1 cellular context compared by ENCODE assay signal in the genomic region with DNA sequence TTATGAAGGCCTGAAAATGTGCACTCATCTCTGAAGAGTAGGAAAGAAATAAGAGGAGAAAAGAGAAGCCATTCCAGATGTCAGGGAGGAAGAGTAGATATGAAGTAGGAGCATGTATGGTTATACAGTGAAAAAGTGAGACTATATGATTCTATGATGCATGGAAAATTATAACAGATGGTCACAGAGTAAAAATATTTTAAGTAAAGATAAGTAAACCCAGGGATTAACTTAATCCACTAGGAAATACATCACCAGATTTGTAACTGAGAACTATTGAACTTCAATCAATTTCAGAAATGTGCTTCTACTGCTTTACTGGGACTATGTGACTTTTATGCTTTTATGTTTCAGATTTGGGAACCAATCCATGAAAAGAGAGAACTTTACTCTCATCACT.
TF ChIP-seq lines count a peak whose summit lies in the region.

A gene with protein sequence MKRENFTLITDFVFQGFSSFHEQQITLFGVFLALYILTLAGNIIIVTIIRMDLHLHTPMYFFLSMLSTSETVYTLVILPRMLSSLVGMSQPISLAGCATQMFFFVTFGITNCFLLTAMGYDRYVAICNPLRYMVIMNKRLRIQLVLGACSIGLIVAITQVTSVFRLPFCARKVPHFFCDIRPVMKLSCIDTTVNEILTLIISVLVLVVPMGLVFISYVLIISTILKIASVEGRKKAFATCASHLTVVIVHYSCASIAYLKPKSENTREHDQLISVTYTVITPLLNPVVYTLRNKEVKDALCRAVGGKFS (plus strand): TSS at position 301 of the 400 bp plus-strand sequence. CDS start 70 bp downstream, at position 371.

TF ChIP-seq in SK-N-SH treated with all-trans-retinoic acid at 6 μM for 48 hours, 23 proteins besides CTCF, POLR2A, EP300 and RAD21 (continued from another document):
- TF ChIP-seq, protein P1, sequence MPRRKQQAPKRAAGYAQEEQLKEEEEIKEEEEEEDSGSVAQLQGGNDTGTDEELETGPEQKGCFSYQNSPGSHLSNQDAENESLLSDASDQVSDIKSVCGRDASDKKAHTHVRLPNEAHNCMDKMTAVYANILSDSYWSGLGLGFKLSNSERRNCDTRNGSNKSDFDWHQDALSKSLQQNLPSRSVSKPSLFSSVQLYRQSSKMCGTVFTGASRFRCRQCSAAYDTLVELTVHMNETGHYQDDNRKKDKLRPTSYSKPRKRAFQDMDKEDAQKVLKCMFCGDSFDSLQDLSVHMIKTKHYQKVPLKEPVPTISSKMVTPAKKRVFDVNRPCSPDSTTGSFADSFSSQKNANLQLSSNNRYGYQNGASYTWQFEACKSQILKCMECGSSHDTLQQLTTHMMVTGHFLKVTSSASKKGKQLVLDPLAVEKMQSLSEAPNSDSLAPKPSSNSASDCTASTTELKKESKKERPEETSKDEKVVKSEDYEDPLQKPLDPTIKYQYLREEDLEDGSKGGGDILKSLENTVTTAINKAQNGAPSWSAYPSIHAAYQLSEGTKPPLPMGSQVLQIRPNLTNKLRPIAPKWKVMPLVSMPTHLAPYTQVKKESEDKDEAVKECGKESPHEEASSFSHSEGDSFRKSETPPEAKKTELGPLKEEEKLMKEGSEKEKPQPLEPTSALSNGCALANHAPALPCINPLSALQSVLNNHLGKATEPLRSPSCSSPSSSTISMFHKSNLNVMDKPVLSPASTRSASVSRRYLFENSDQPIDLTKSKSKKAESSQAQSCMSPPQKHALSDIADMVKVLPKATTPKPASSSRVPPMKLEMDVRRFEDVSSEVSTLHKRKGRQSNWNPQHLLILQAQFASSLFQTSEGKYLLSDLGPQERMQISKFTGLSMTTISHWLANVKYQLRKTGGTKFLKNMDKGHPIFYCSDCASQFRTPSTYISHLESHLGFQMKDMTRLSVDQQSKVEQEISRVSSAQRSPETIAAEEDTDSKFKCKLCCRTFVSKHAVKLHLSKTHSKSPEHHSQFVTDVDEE (CRISPR knock-in tag; IDR thresholded peaks at IDR 0.05), result no peak
- TF ChIP-seq CSDC2 (CRISPR knock-in tag; IDR thresholded peaks at IDR 0.05) (no peak), ARNTL (CRISPR knock-in tag; IDR thresholded peaks at IDR 0.05; ENCODE audit: borderline replicate concordance, low read depth) (no peak), TCF4 (CRISPR knock-in tag; IDR thresholded peaks at IDR 0.05; ENCODE audit: borderline replicate concordance) (no peak), SNAI2 (CRISPR knock-in tag; IDR thresholded peaks at IDR 0.05) (no peak), ISL1 (CRISPR knock-in tag; IDR thresholded peaks at IDR 0.05) (no peak), ZFP30 (CRISPR knock-in tag; IDR thresholded peaks at IDR 0.05) (no peak), GLIS3 (CRISPR knock-in tag; IDR thresholded peaks at IDR 0.05) (no peak), ZNF8 (CRISPR knock-in tag; IDR thresholded peaks at IDR 0.05) (no peak)
- TF ChIP-seq, protein P2, sequence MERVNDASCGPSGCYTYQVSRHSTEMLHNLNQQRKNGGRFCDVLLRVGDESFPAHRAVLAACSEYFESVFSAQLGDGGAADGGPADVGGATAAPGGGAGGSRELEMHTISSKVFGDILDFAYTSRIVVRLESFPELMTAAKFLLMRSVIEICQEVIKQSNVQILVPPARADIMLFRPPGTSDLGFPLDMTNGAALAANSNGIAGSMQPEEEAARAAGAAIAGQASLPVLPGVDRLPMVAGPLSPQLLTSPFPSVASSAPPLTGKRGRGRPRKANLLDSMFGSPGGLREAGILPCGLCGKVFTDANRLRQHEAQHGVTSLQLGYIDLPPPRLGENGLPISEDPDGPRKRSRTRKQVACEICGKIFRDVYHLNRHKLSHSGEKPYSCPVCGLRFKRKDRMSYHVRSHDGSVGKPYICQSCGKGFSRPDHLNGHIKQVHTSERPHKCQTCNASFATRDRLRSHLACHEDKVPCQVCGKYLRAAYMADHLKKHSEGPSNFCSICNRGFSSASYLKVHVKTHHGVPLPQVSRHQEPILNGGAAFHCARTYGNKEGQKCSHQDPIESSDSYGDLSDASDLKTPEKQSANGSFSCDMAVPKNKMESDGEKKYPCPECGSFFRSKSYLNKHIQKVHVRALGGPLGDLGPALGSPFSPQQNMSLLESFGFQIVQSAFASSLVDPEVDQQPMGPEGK (CRISPR knock-in tag; IDR thresholded peaks at IDR 0.05; ENCODE audit: borderline replicate concordance), result no peak
- TF ChIP-seq, protein P3, sequence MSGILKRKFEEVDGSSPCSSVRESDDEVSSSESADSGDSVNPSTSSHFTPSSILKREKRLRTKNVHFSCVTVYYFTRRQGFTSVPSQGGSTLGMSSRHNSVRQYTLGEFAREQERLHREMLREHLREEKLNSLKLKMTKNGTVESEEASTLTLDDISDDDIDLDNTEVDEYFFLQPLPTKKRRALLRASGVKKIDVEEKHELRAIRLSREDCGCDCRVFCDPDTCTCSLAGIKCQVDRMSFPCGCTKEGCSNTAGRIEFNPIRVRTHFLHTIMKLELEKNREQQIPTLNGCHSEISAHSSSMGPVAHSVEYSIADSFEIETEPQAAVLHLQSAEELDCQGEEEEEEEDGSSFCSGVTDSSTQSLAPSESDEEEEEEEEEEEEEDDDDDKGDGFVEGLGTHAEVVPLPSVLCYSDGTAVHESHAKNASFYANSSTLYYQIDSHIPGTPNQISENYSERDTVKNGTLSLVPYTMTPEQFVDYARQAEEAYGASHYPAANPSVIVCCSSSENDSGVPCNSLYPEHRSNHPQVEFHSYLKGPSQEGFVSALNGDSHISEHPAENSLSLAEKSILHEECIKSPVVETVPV (CRISPR knock-in tag; IDR thresholded peaks at IDR 0.05), result no peak
- TF ChIP-seq, protein P4, sequence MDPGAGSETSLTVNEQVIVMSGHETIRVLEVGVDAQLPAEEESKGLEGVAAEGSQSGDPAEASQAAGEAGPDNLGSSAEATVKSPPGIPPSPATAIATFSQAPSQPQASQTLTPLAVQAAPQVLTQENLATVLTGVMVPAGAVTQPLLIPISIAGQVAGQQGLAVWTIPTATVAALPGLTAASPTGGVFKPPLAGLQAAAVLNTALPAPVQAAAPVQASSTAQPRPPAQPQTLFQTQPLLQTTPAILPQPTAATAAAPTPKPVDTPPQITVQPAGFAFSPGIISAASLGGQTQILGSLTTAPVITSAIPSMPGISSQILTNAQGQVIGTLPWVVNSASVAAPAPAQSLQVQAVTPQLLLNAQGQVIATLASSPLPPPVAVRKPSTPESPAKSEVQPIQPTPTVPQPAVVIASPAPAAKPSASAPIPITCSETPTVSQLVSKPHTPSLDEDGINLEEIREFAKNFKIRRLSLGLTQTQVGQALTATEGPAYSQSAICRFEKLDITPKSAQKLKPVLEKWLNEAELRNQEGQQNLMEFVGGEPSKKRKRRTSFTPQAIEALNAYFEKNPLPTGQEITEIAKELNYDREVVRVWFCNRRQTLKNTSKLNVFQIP (CRISPR knock-in tag; IDR thresholded peaks at IDR 0.05; ENCODE audit: borderline replicate concordance, low read depth), result no peak
TF ChIP-seq in SK-N-SH treated with all-trans-retinoic acid at 6 μM for 48 hours: peak in this region for 0.
